ENCODE assay signal across 26 cellular contexts in genomic region chr14:23128969-23129758, GRCh38. TPM values are rescaled to one million over a fixed set of nuclear protein-coding genes. Genes with fewer than 3 reads are reported as not detected.
DNase-seq lines count a peak whose midpoint lies in the region; ATAC-seq, FAIRE-seq and TF ChIP-seq lines count a peak whose summit lies in the region.
"Had no signal": no experiment of that assay in that cellular context is flagged by ENCODE, and none has a peak within 500 bp of the region (broad histone marks: within the 10 kb centered on the region; RNA-seq: fewer than 3 reads in every experiment).

No MANE protein-coding gene starts in this region.

- no peaks in the 10 kb centered on the region for H3K36me3 Mint-ChIP-seq in natural killer cell treated with Interleukin-12 subunit alpha and Interleukin-12 subunit beta and Interleukin-15 and Interleukin-18, amount 100 ng/mL, for 72 hours
- H3K36me3 Mint-ChIP-seq in natural killer cell (no peaks in the 10 kb centered on the region), type B pancreatic cell (peaks cover 5% of the 10 kb centered on the region)
- H3K36me3 Mint-ChIP-seq: activated naive CD8-positive, alpha-beta T cell treated with anti-CD3 and anti-CD28 coated beads for 36 hours had no signal

- H4K20me1 ChIP-seq in endothelial cell of umbilical vein (replicated peaks; ENCODE audit: control insufficient read depth, extremely low read depth, insufficient read depth, low read length) = no peaks in the 10 kb centered on the region

- BruUV-seq in endothelial cell of umbilical vein (replicated peaks; lab: Mats Ljungman, UMichigan) = no TSS peak

- no peaks in the 10 kb centered on the region for H3K4me1 Mint-ChIP-seq in natural killer cell treated with Interleukin-12 subunit alpha and Interleukin-12 subunit beta and Interleukin-15 and Interleukin-18, amount 100 ng/mL, for 72 hours (ENCODE audit: low read depth in 2 of 2)
- no peaks in the 10 kb centered on the region for H3K4me1 Mint-ChIP-seq in natural killer cell
- H3K4me1 Mint-ChIP-seq in type B pancreatic cell (ENCODE audit: unreplicated experiment) = peaks cover 2% of the 10 kb centered on the region
- H3K4me1 Mint-ChIP-seq: activated naive CD8-positive, alpha-beta T cell treated with anti-CD3 and anti-CD28 coated beads for 36 hours had no signal

- intact Hi-C loops in natural killer cell (cut with micrococcal nuclease) = no loop called here
- intact Hi-C loops in endothelial cell of umbilical vein (cut with micrococcal nuclease) = no loop called here

- CTCF ChIA-PET in endothelial cell of umbilical vein (lab: Charles Lee) = interaction anchor here (0.8 to 14.5 kb wide), 5 partner anchors 8 to 52 kb away, joined by 3 to 1289 read pairs (median 6); partner anchors contain the start of gene SLC7A8

- no peak overlapping the region for H3K27ac Mint-ChIP-seq in natural killer cell treated with Interleukin-12 subunit alpha and Interleukin-12 subunit beta and Interleukin-15 and Interleukin-18, amount 100 ng/mL, for 72 hours
- H3K27ac Mint-ChIP-seq in natural killer cell (no peak overlapping the region), type B pancreatic cell (peak overlapping the region; percentile 3)
- H3K27ac Mint-ChIP-seq: activated naive CD8-positive, alpha-beta T cell treated with anti-CD3 and anti-CD28 coated beads for 36 hours; nephron progenitor cell had no signal

- H3K4me3 ChIP-seq in endothelial cell of umbilical vein (replicated peaks in 1 of 3; ENCODE audit: insufficient read depth in 1 of 3, low read depth in 1 of 3, low read length in 3 of 3) (no peak overlapping the region), suprapubic skin (no peak overlapping the region)
- H3K4me3 ChIP-seq: HAP-1, MG63, SK-N-MC, uterus had no signal

- H3K79me2 ChIP-seq in endothelial cell of umbilical vein (ENCODE audit: control insufficient read depth, insufficient read depth, low read length) = no peaks in the 10 kb centered on the region

- H3K9me1 ChIP-seq in endothelial cell of umbilical vein (replicated peaks; ENCODE audit: control insufficient read depth, extremely low read depth, insufficient read depth, low read length) = no peaks in the 10 kb centered on the region

- no peaks in the 10 kb centered on the region for H3K36me3 ChIP-seq in endothelial cell of umbilical vein (ENCODE audit: control insufficient read depth in 2 of 2, extremely low read depth in 1 of 2, insufficient read depth in 2 of 2, low read length in 2 of 2)
- peaks cover 28% of the 10 kb centered on the region for H3K36me3 ChIP-seq in suprapubic skin
- H3K36me3 ChIP-seq: HAP-1, MG63, uterus had no signal

- TF ChIP-seq POLR2A in endothelial cell of umbilical vein (IDR thresholded peaks at IDR 0.05; ENCODE audit: low read depth, low read length) (no peak), suprapubic skin (IDR thresholded peaks at IDR 0.05) (no peak)

- H3K27me3 ChIP-seq in endothelial cell of umbilical vein (ENCODE audit: control insufficient read depth in 2 of 2, insufficient read depth in 2 of 2, low read length in 2 of 2) (no peaks in the 10 kb centered on the region), suprapubic skin (no peaks in the 10 kb centered on the region)
- H3K27me3 ChIP-seq: MG63, uterus had no signal

- H2AFZ ChIP-seq in endothelial cell of umbilical vein (ENCODE audit: low read depth, low read length) = no peak overlapping the region

- no peak for FAIRE-seq in endothelial cell of umbilical vein (lab: Jason Lieb, UNC)
- FAIRE-seq: GM12891 had no signal

- H3K9ac ChIP-seq in endothelial cell of umbilical vein (replicated peaks; ENCODE audit: extremely low read depth, insufficient read depth, low read length) = no peak overlapping the region

- DNase-seq in natural killer cell treated with Interleukin-12 subunit alpha and Interleukin-12 subunit beta and Interleukin-15 and Interleukin-18, amount 100 ng/mL, for 72 hours (ENCODE audit: low spot score) = peak; percentile 53
- no peak for DNase-seq in natural killer cell
- no peak for DNase-seq in endothelial cell of umbilical vein (ENCODE audit: low read depth, low spot score)
- no peak for DNase-seq in type B pancreatic cell (ENCODE audit: extremely low spot score, unreplicated experiment)
- DNase-seq in suprapubic skin (ENCODE audit: low spot score in 2 of 2) = no peak
- no peak for DNase-seq in glomerular visceral epithelial cell (ENCODE audit: extremely low spot score)
- DNase-seq: activated CD4-positive, alpha-beta T cell treated with anti-CD3 and anti-CD28 coated beads for 1 hour; activated naive CD8-positive, alpha-beta T cell treated with anti-CD3 and anti-CD28 coated beads for 36 hours; cerebellar nuclear complex; COR-L47; DMS79 treated with DMSO at 0.1 percent for 48 hours; erythroblast; foreskin melanocyte; hippocampal formation; IMR-90; MG63; NCI-H146; NCI-H524 treated with DMSO at 0.1 percent for 48 hours; nephron progenitor cell; T-helper 9 cell; uterus had no signal

- H3K4me3 Mint-ChIP-seq in natural killer cell treated with Interleukin-12 subunit alpha and Interleukin-12 subunit beta and Interleukin-15 and Interleukin-18, amount 100 ng/mL, for 72 hours = no peak overlapping the region
- H3K4me3 Mint-ChIP-seq in natural killer cell (no peak overlapping the region), type B pancreatic cell (no peak overlapping the region)
- H3K4me3 Mint-ChIP-seq: activated naive CD8-positive, alpha-beta T cell treated with anti-CD3 and anti-CD28 coated beads for 36 hours; nephron progenitor cell had no signal

- H3K27me3 Mint-ChIP-seq in natural killer cell treated with Interleukin-12 subunit alpha and Interleukin-12 subunit beta and Interleukin-15 and Interleukin-18, amount 100 ng/mL, for 72 hours = peaks cover 10 to 16% of the 10 kb centered on the region in 2 donors
- H3K27me3 Mint-ChIP-seq in natural killer cell (ENCODE audit: low read depth in 2 of 2) (peaks cover 11 to 16% of the 10 kb centered on the region in 2 donors), type B pancreatic cell (no peaks in the 10 kb centered on the region)
- H3K27me3 Mint-ChIP-seq: activated naive CD8-positive, alpha-beta T cell treated with anti-CD3 and anti-CD28 coated beads for 36 hours had no signal

- no peaks in the 10 kb centered on the region for H3K9me3 Mint-ChIP-seq in natural killer cell treated with Interleukin-12 subunit alpha and Interleukin-12 subunit beta and Interleukin-15 and Interleukin-18, amount 100 ng/mL, for 72 hours
- H3K9me3 Mint-ChIP-seq in natural killer cell = no peaks in the 10 kb centered on the region
- H3K9me3 Mint-ChIP-seq in type B pancreatic cell = no peaks in the 10 kb centered on the region
- H3K9me3 Mint-ChIP-seq: activated naive CD8-positive, alpha-beta T cell treated with anti-CD3 and anti-CD28 coated beads for 36 hours; nephron progenitor cell had no signal

- H3K9me3 ChIP-seq in endothelial cell of umbilical vein (replicated peaks; ENCODE audit: control insufficient read depth, insufficient read depth, low read length) (no peaks in the 10 kb centered on the region), suprapubic skin (no peaks in the 10 kb centered on the region)
- H3K9me3 ChIP-seq: HAP-1, MG63, uterus had no signal

- dilution Hi-C loops in endothelial cell of umbilical vein (cut with MboI; ENCODE audit: extremely low pct_ligation_motif_present, low sequenced_read_pairs) = no loop called here

- WGBS in suprapubic skin = 91% methylated on average over 7 of the region's 7 CpGs

- TF ChIP-seq EP300 in suprapubic skin (IDR thresholded peaks at IDR 0.05) = no peak

- POLR2A ChIA-PET in endothelial cell of umbilical vein (lab: Charles Lee) = no interaction called here

- peaks cover 29% of the 10 kb centered on the region for H3K4me1 ChIP-seq in endothelial cell of umbilical vein (ENCODE audit: control insufficient read depth, extremely low read depth, insufficient read depth, low read length)
- H3K4me1 ChIP-seq in suprapubic skin = peaks cover 41% of the 10 kb centered on the region

- no peak for ATAC-seq in natural killer cell treated with Interleukin-12 subunit alpha and Interleukin-12 subunit beta and Interleukin-15 and Interleukin-18, amount 100 ng/mL, for 72 hours
- no peak for ATAC-seq in natural killer cell

- TF ChIP-seq CTCF in natural killer cell (IDR thresholded peaks at IDR 0.05) (no peak), endothelial cell of umbilical vein (IDR thresholded peaks at IDR 0.05; ENCODE audit: extremely low read depth in 1 of 2, insufficient read depth in 1 of 2, low read depth in 1 of 2, low read length in 2 of 2) (no peak), type B pancreatic cell (conservative IDR thresholded peaks at IDR 0.05) (no peak), suprapubic skin (IDR thresholded peaks at IDR 0.05) (no peak)

- H3K27ac ChIP-seq in endothelial cell of umbilical vein (ENCODE audit: insufficient read depth, low read depth, low read length) = no peak overlapping the region
- no peak overlapping the region for H3K27ac ChIP-seq in suprapubic skin
- H3K27ac ChIP-seq: SK-N-MC had no signal

- H3K4me2 ChIP-seq in endothelial cell of umbilical vein (ENCODE audit: insufficient read depth, low read length) = no peak overlapping the region

RNA-seq across cellular contexts. Expression of gene CEBPE, which starts 10.1 kb away (rescaled TPM):
- total RNA-seq in natural killer cell treated with Interleukin-12 subunit alpha and Interleukin-12 subunit beta and Interleukin-15 and Interleukin-18, amount 100 ng/mL, for 72 hours = not detected
- total RNA-seq in natural killer cell (not detected), endothelial cell of umbilical vein (not detected in 2 replicates), type B pancreatic cell (ENCODE audit: low replicate concordance) (not detected in 2 replicates), suprapubic skin (not detected)
- polyA plus RNA-seq in endothelial cell of umbilical vein = not detected in 2 replicates
- not detected in 2 replicates for polyA plus RNA-seq in endothelial cell of umbilical vein (2011; cell fraction: cytosol; rRNA removed)
- not detected in 2 replicates for polyA plus RNA-seq in endothelial cell of umbilical vein (2011; cell fraction: nucleus; rRNA removed)
- not detected in 2 replicates for polyA plus RNA-seq in endothelial cell of umbilical vein (2012)
- polyA minus RNA-seq in endothelial cell of umbilical vein = not detected in 2 replicates
- polyA minus RNA-seq in endothelial cell of umbilical vein (2011; cell fraction: cytosol; rRNA and poly(A)+ RNA removed) = not detected
- not detected in 2 replicates for polyA minus RNA-seq in endothelial cell of umbilical vein (2011; cell fraction: nucleus; rRNA and poly(A)+ RNA removed)
- total RNA-seq: IMR-90, uterus had no signal
- polyA plus RNA-seq: BJ had no signal

RNA-seq across cellular contexts. Expression of gene CIROP, which starts 24.4 kb away (rescaled TPM):
- total RNA-seq in natural killer cell treated with Interleukin-12 subunit alpha and Interleukin-12 subunit beta and Interleukin-15 and Interleukin-18, amount 100 ng/mL, for 72 hours = not detected
- total RNA-seq in natural killer cell = not detected
- not detected in 2 replicates for total RNA-seq in endothelial cell of umbilical vein
- not detected in 2 replicates for polyA plus RNA-seq in endothelial cell of umbilical vein
- not detected in 2 replicates for polyA plus RNA-seq in endothelial cell of umbilical vein (2011; cell fraction: cytosol; rRNA removed)
- polyA plus RNA-seq in endothelial cell of umbilical vein (2011; cell fraction: nucleus; rRNA removed) = not detected in 2 replicates
- polyA plus RNA-seq in endothelial cell of umbilical vein (2012) = not detected in 2 replicates
- polyA minus RNA-seq in endothelial cell of umbilical vein = not detected in 2 replicates
- not detected for polyA minus RNA-seq in endothelial cell of umbilical vein (2011; cell fraction: cytosol; rRNA and poly(A)+ RNA removed)
- not detected in 2 replicates for polyA minus RNA-seq in endothelial cell of umbilical vein (2011; cell fraction: nucleus; rRNA and poly(A)+ RNA removed)
- total RNA-seq in type B pancreatic cell (ENCODE audit: low replicate concordance) = 0.19 and 0.40 TPM in 2 replicates
- total RNA-seq in suprapubic skin = not detected
- total RNA-seq: activated naive CD8-positive, alpha-beta T cell treated with anti-CD3 and anti-CD28 coated beads for 36 hours; liver; uterus had no signal
- polyA plus RNA-seq: liver had no signal

RNA-seq across cellular contexts. Expression of gene C14orf119, which starts 33.9 kb away (rescaled TPM):
- total RNA-seq in natural killer cell treated with Interleukin-12 subunit alpha and Interleukin-12 subunit beta and Interleukin-15 and Interleukin-18, amount 100 ng/mL, for 72 hours = 10 to 100 TPM; 41.2 to 55.2 TPM
- 10 to 100 TPM; 10.6 to 19.0 (median 14.7) TPM for total RNA-seq in natural killer cell
- 55.5 and 58.3 TPM in 2 replicates for total RNA-seq in endothelial cell of umbilical vein
- polyA plus RNA-seq in endothelial cell of umbilical vein = 60.5 and 78.7 TPM in 2 replicates
- polyA plus RNA-seq in endothelial cell of umbilical vein (2011; cell fraction: cytosol; rRNA removed) = 62.7 and 64.0 TPM in 2 replicates
- 35.3 and 36.9 TPM in 2 replicates for polyA plus RNA-seq in endothelial cell of umbilical vein (2011; cell fraction: nucleus; rRNA removed)
- polyA plus RNA-seq in endothelial cell of umbilical vein (2012) = 55.9 and 63.8 TPM in 2 replicates
- 83.3 and 87.7 TPM in 2 replicates for polyA minus RNA-seq in endothelial cell of umbilical vein
- polyA minus RNA-seq in endothelial cell of umbilical vein (2011; cell fraction: cytosol; rRNA and poly(A)+ RNA removed) = 22.7 TPM
- polyA minus RNA-seq in endothelial cell of umbilical vein (2011; cell fraction: nucleus; rRNA and poly(A)+ RNA removed) = 9.8 and 21.1 TPM in 2 replicates
- total RNA-seq in type B pancreatic cell (ENCODE audit: low replicate concordance) = 53.0 and 67.2 TPM in 2 replicates
- 10 to 100 TPM; 10.1 to 22.7 (median 18.6) TPM for total RNA-seq in suprapubic skin

RNA-seq across cellular contexts. Expression of gene ACIN1, which starts 34.2 kb away (rescaled TPM):
- 100 to 1,000 TPM; 186 to 250 TPM for total RNA-seq in natural killer cell treated with Interleukin-12 subunit alpha and Interleukin-12 subunit beta and Interleukin-15 and Interleukin-18, amount 100 ng/mL, for 72 hours
- total RNA-seq in natural killer cell (100 to 1,000 TPM; 321 to 395 (median 347) TPM), endothelial cell of umbilical vein (220 and 240 TPM in 2 replicates), type B pancreatic cell (ENCODE audit: low replicate concordance) (214 and 342 TPM in 2 replicates), suprapubic skin (100 to 1,000 TPM in 2 of 4 donors, 10 to 100 TPM in 2; 78.7 to 217 (median 103) TPM)
- polyA plus RNA-seq in endothelial cell of umbilical vein = 136 and 146 TPM in 2 replicates
- polyA plus RNA-seq in endothelial cell of umbilical vein (2011; cell fraction: cytosol; rRNA removed) = 91.2 and 98.2 TPM in 2 replicates
- polyA plus RNA-seq in endothelial cell of umbilical vein (2011; cell fraction: nucleus; rRNA removed) = 821 and 966 TPM in 2 replicates
- 112 and 141 TPM in 2 replicates for polyA plus RNA-seq in endothelial cell of umbilical vein (2012)
- 185 and 201 TPM in 2 replicates for polyA minus RNA-seq in endothelial cell of umbilical vein
- polyA minus RNA-seq in endothelial cell of umbilical vein (2011; cell fraction: cytosol; rRNA and poly(A)+ RNA removed) = 46.6 TPM
- polyA minus RNA-seq in endothelial cell of umbilical vein (2011; cell fraction: nucleus; rRNA and poly(A)+ RNA removed) = 229 and 315 TPM in 2 replicates

RNA-seq across cellular contexts. Expression of gene SLC7A8, which starts 54.3 kb away (rescaled TPM):
- total RNA-seq in natural killer cell treated with Interleukin-12 subunit alpha and Interleukin-12 subunit beta and Interleukin-15 and Interleukin-18, amount 100 ng/mL, for 72 hours = 1 to 10 TPM in 1 of 2 donors, under 1 TPM in 1; 0.07 to 3.5 TPM
- 1 to 10 TPM in 2 of 3 donors, under 1 TPM in 1; 0.42 to 1.2 (median 1.0) TPM for total RNA-seq in natural killer cell
- total RNA-seq in endothelial cell of umbilical vein = 1.1 and 1.6 TPM in 2 replicates
- 0.76 and 0.88 TPM in 2 replicates for polyA plus RNA-seq in endothelial cell of umbilical vein
- 0.56 and 0.61 TPM in 2 replicates for polyA plus RNA-seq in endothelial cell of umbilical vein (2011; cell fraction: cytosol; rRNA removed)
- 0.57 and 1.0 TPM in 2 replicates for polyA plus RNA-seq in endothelial cell of umbilical vein (2011; cell fraction: nucleus; rRNA removed)
- 2.7 and 16.6 TPM in 2 replicates for polyA plus RNA-seq in endothelial cell of umbilical vein (2012)
- 1.9 and 3.4 TPM in 2 replicates for polyA minus RNA-seq in endothelial cell of umbilical vein
- polyA minus RNA-seq in endothelial cell of umbilical vein (2011; cell fraction: cytosol; rRNA and poly(A)+ RNA removed) = not detected
- polyA minus RNA-seq in endothelial cell of umbilical vein (2011; cell fraction: nucleus; rRNA and poly(A)+ RNA removed) = 0.24 and 0.29 TPM in 2 replicates
- 56.1 and 56.7 TPM in 2 replicates for total RNA-seq in type B pancreatic cell (ENCODE audit: low replicate concordance)
- 10 to 100 TPM; 45.2 to 67.7 (median 53.2) TPM for total RNA-seq in suprapubic skin
- total RNA-seq: IMR-90 had no signal
